ENCODE assay signal across 8 cellular contexts in the genomic region with DNA sequence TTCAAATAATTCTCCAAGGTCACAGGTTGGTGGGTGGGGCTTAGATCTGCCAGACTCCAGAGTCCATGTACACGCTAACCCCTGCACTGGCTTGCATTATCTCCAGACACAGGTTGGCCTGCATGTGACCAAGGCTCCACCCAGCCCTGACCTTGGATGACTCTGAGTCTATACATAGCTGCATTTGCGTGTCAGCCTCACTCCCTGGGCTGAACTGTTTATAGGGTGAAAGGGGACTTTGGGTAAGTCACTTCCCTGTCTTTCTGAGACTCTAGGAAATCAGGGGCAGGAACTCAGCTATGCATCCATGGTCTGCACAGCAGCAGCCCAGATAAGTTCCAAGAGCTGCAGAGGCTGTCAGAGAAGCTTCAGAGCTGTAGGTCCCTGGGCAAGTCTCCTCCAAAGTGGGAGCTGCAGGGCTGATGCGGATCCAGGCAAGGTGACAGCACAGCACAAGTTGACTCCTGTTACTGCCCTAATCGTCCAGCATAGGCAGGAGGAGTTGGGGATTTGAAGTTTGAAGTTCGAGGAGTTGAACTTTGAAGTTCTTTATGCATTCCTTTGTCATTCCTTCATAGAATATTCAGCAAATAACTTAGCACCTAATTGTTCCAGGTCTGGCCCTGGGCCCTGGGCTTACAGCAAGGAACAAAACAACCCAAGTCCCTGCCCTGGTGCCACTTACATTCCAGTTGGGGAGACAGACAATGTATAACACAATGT. TPM values are rescaled to one million over a fixed set of nuclear protein-coding genes. Genes with fewer than 3 reads are reported as not detected.
DNase-seq lines count a peak whose midpoint lies in the region; ATAC-seq and TF ChIP-seq lines count a peak whose summit lies in the region.

No MANE protein-coding gene starts in this region.

- H3K27me3 Mint-ChIP-seq in activated CD8-positive, alpha-beta T cell treated with anti-CD3 and anti-CD28 coated beads for 36 hours, result no peaks in the 10 kb centered on the region

- intact Hi-C loops in activated CD8-positive, alpha-beta T cell treated with anti-CD3 and anti-CD28 coated beads for 36 hours (cut with micrococcal nuclease), result no loop called here
- intact Hi-C loops in left colon (cut with DNase I, micrococcal nuclease), result no loop called here

- DNase-seq in activated CD8-positive, alpha-beta memory T cell treated with anti-CD3 and anti-CD28 coated beads, Interleukin-2, amount 50 U/mL, for 48 hours, result peak; percentile 52
- no peak for DNase-seq in activated CD8-positive, alpha-beta memory T cell treated with anti-CD3 and anti-CD28 coated beads for 24 hours
- peak; percentile 50 for DNase-seq in activated CD8-positive, alpha-beta T cell treated with anti-CD3 and anti-CD28 coated beads for 36 hours
- DNase-seq in left colon (peak; percentile 85 to 95), nucleus accumbens (lab: John Stamatoyannopoulos, UW) (no peak), amygdala (lab: John Stamatoyannopoulos, UW) (no peak)
- DNase-seq in activated CD4-positive, alpha-beta T cell treated with anti-CD3 and anti-CD28 coated beads for 1 hour, result no peak

- H3K36me3 Mint-ChIP-seq in activated CD8-positive, alpha-beta T cell treated with anti-CD3 and anti-CD28 coated beads for 36 hours (ENCODE audit: low read depth), result peaks cover 47% of the 10 kb centered on the region

- H3K4me3 Mint-ChIP-seq in activated CD8-positive, alpha-beta T cell treated with anti-CD3 and anti-CD28 coated beads for 36 hours, result no peak overlapping the region

- CTCF ChIA-PET in activated CD8-positive, alpha-beta T cell treated with anti-CD3 and anti-CD28 coated beads for 36 hours (lab: Charles Lee), result interaction anchor here (1.0 to 6.7 kb wide), 8 partner anchors 8 to 76 kb away, joined by 3 to 67 read pairs (median 5); no protein-coding TSS in a partner anchor

- peak overlapping the region; percentile 83 for H3K27ac Mint-ChIP-seq in activated CD8-positive, alpha-beta T cell treated with anti-CD3 and anti-CD28 coated beads for 36 hours

- peak; percentile 26 for ATAC-seq in HG03521 (IDR thresholded peaks at IDR 0.05; ENCODE audit: unreplicated experiment)
- ATAC-seq in activated CD8-positive, alpha-beta T cell treated with anti-CD3 and anti-CD28 coated beads for 36 hours, result no peak
- ATAC-seq in left colon, result peak; percentile 75

- H3K4me1 Mint-ChIP-seq in activated CD8-positive, alpha-beta T cell treated with anti-CD3 and anti-CD28 coated beads for 36 hours (ENCODE audit: low read depth), result peaks cover 96% of the 10 kb centered on the region

- TF ChIP-seq CTCF in activated CD8-positive, alpha-beta T cell treated with anti-CD3 and anti-CD28 coated beads for 36 hours (IDR thresholded peaks at IDR 0.05), result no peak

- H3K9me3 Mint-ChIP-seq in activated CD8-positive, alpha-beta T cell treated with anti-CD3 and anti-CD28 coated beads for 36 hours, result no peaks in the 10 kb centered on the region

- POLR2A ChIA-PET in activated CD8-positive, alpha-beta T cell treated with anti-CD3 and anti-CD28 coated beads for 36 hours (lab: Charles Lee), result interaction anchor here (0.6 to 24.7 kb wide), 6 partner anchors 12 to 64 kb away, joined by 4 to 1131 read pairs (median 94); partner anchors contain the start of gene IRF1

RNA-seq across cellular contexts. Expression of gene SLC22A5, which starts 53.4 kb away (rescaled TPM):
- total RNA-seq in activated CD8-positive, alpha-beta T cell treated with anti-CD3 and anti-CD28 coated beads for 36 hours, result 1 to 10 TPM; 4.0 to 4.1 TPM
- 10 to 100 TPM; 35.2 to 59.3 TPM for total RNA-seq in left colon

Comparison
In these comparisons a context has a peak if more than half of its experiments do, and no peak if none do; other contexts are left out.
1. DNase-seq: peak in activated CD8-positive, alpha-beta memory T cell treated with anti-CD3 and anti-CD28 coated beads, Interleukin-2, amount 50 U/mL, for 48 hours (single experiment), activated CD8-positive, alpha-beta T cell treated with anti-CD3 and anti-CD28 coated beads for 36 hours (single experiment) and left colon (2 of 2); none in activated CD8-positive, alpha-beta memory T cell treated with anti-CD3 and anti-CD28 coated beads for 24 hours (single experiment), nucleus accumbens (0 of 56), amygdala (0 of 56) and activated CD4-positive, alpha-beta T cell treated with anti-CD3 and anti-CD28 coated beads for 1 hour (single experiment).
2. RNA of gene SLC22A5, which starts 53.4 kb away (total RNA-seq): 35.2 to 59.3 TPM in left colon; 4.0 to 4.1 TPM in activated CD8-positive, alpha-beta T cell treated with anti-CD3 and anti-CD28 coated beads for 36 hours; every median in the first group is over 4 times any median in the second.